ENCODE assay signal across 28 cellular contexts in the genomic region with DNA sequence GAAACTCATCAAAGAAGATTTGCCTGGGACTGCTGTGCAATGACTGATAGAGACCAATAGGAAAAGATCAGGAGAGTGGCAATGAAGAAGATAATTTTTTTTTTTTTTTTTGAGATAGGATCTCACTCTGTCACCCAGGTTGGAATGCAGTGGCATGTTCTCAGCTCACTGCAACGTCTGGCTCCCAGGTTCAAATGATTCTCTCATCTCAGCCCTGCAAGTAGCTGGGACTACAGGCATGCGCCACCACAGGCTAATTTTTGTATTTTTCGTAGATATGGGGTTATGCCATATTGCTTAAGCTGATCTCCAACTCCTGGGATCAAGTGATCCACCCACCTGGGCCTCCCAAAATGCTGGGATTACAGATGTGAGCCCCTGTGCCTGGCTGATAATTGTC.
"Had no signal": no experiment of that assay in that cellular context is flagged by ENCODE, and none has a peak within 500 bp of the region (broad histone marks: within the 10 kb centered on the region; RNA-seq: fewer than 3 reads in every experiment).

No MANE protein-coding gene starts in this region.

- H3K9me3 ChIP-seq: stomach, suprapubic skin, testis, thoracic aorta, thyroid gland, tibial artery, tibial nerve, transverse colon, upper lobe of left lung, upper lobe of right lung, uterus, vagina had no signal

- H3K27me3 Mint-ChIP-seq: stimulated activated memory B cell treated with anti-CD40 and anti-IgM and Interleukin-4, amounts not matched to agents 10 μg/mL and 1 μg/mL and 100 μg/mL, for 72 hours; stimulated activated naive B cell treated with anti-CD40 and anti-IgM and Interleukin-4, amounts not matched to agents 10 μg/mL and 1 μg/mL and 100 μg/mL, for 72 hours; stimulated activated naive CD8-positive, alpha-beta T cell treated with anti-CD3 and anti-CD28 coated beads, Interleukin-15, amount 100 ng/mL, for 72 hours; stimulated activated naive CD8-positive, alpha-beta T cell treated with anti-CD3 and anti-CD28 coated beads, Interleukin-15, Interleukin-2, amounts not matched to agents 100 ng/mL and 50 ng/mL, for 24 hours; type B pancreatic cell had no signal

- H3K4me1 Mint-ChIP-seq: stimulated activated effector memory CD8-positive, alpha-beta T cell treated with anti-CD3 and anti-CD28 coated beads, Interleukin-12 subunit alpha, Interleukin-12 subunit beta, amount 100 ng/mL, for 72 hours; stimulated activated memory B cell treated with anti-CD40 and anti-IgM and Interleukin-4, amounts not matched to agents 10 μg/mL and 1 μg/mL and 100 μg/mL, for 72 hours; stimulated activated naive B cell treated with anti-CD40 and anti-IgM and Interleukin-4, amounts not matched to agents 10 μg/mL and 1 μg/mL and 100 μg/mL, for 72 hours; stimulated activated naive CD8-positive, alpha-beta T cell treated with anti-CD3 and anti-CD28 coated beads, Interleukin-15, amount 100 ng/mL, for 72 hours had no signal

- H3K36me3 Mint-ChIP-seq: stimulated activated effector memory CD8-positive, alpha-beta T cell treated with anti-CD3 and anti-CD28 coated beads, Interleukin-12 subunit alpha, Interleukin-12 subunit beta, amount 100 ng/mL, for 72 hours; stimulated activated memory B cell treated with anti-CD40 and anti-IgM and Interleukin-4, amounts not matched to agents 10 μg/mL and 1 μg/mL and 100 μg/mL, for 72 hours; stimulated activated naive B cell treated with anti-CD40 and anti-IgM and Interleukin-4, amounts not matched to agents 10 μg/mL and 1 μg/mL and 100 μg/mL, for 72 hours; type B pancreatic cell had no signal

- H3K27ac ChIP-seq: stomach, suprapubic skin, testis, thoracic aorta, thyroid gland, tibial artery, tibial nerve, transverse colon, upper lobe of left lung, upper lobe of right lung, uterus, vagina had no signal

- H3K27ac Mint-ChIP-seq: stimulated activated effector memory CD8-positive, alpha-beta T cell treated with anti-CD3 and anti-CD28 coated beads, Interleukin-12 subunit alpha, Interleukin-12 subunit beta, amount 100 ng/mL, for 72 hours; stimulated activated memory B cell treated with anti-CD40 and anti-IgM and Interleukin-4, amounts not matched to agents 10 μg/mL and 1 μg/mL and 100 μg/mL, for 72 hours; stimulated activated naive B cell treated with anti-CD40 and anti-IgM and Interleukin-4, amounts not matched to agents 10 μg/mL and 1 μg/mL and 100 μg/mL, for 72 hours; stimulated activated naive CD8-positive, alpha-beta T cell treated with anti-CD3 and anti-CD28 coated beads, Interleukin-15, amount 100 ng/mL, for 72 hours; stimulated activated naive CD8-positive, alpha-beta T cell treated with anti-CD3 and anti-CD28 coated beads, Interleukin-15, Interleukin-2, amounts not matched to agents 100 ng/mL and 50 ng/mL, for 24 hours; type B pancreatic cell had no signal

- H3K4me1 ChIP-seq: stomach, testis, thyroid gland, transverse colon, upper lobe of left lung, upper lobe of right lung, uterus, vagina had no signal

- H3K4me3 ChIP-seq: stomach, suprapubic skin, testis, thoracic aorta, thyroid gland, tibial artery, tibial nerve, transverse colon, upper lobe of left lung, upper lobe of right lung, uterus, vagina had no signal

- H3K36me3 ChIP-seq: stomach, suprapubic skin, thoracic aorta, thyroid gland, tibial artery, tibial nerve, transverse colon, upper lobe of left lung, upper lobe of right lung, uterus, vagina had no signal

- H3K4me3 Mint-ChIP-seq: stimulated activated effector memory CD8-positive, alpha-beta T cell treated with anti-CD3 and anti-CD28 coated beads, Interleukin-12 subunit alpha, Interleukin-12 subunit beta, amount 100 ng/mL, for 72 hours; stimulated activated memory B cell treated with anti-CD40 and anti-IgM and Interleukin-4, amounts not matched to agents 10 μg/mL and 1 μg/mL and 100 μg/mL, for 72 hours; stimulated activated naive B cell treated with anti-CD40 and anti-IgM and Interleukin-4, amounts not matched to agents 10 μg/mL and 1 μg/mL and 100 μg/mL, for 72 hours; stimulated activated naive CD8-positive, alpha-beta T cell treated with anti-CD3 and anti-CD28 coated beads, Interleukin-15, amount 100 ng/mL, for 72 hours; stimulated activated naive CD8-positive, alpha-beta T cell treated with anti-CD3 and anti-CD28 coated beads, Interleukin-15, Interleukin-2, amounts not matched to agents 100 ng/mL and 50 ng/mL, for 24 hours; type B pancreatic cell had no signal

- H3K27me3 ChIP-seq: stomach, suprapubic skin, testis, thyroid gland, tibial artery, tibial nerve, transverse colon, upper lobe of left lung, upper lobe of right lung, uterus, vagina had no signal

- ATAC-seq: stimulated activated effector memory CD8-positive, alpha-beta T cell treated with anti-CD3 and anti-CD28 coated beads, Interleukin-12 subunit alpha, Interleukin-12 subunit beta, amount 100 ng/mL, for 72 hours; stimulated activated memory B cell treated with anti-CD40 and anti-IgM and Interleukin-4, amounts not matched to agents 10 μg/mL and 1 μg/mL and 100 μg/mL, for 72 hours; stimulated activated naive B cell treated with anti-CD40 and anti-IgM and Interleukin-4, amounts not matched to agents 10 μg/mL and 1 μg/mL and 100 μg/mL, for 72 hours; stimulated activated naive CD8-positive, alpha-beta T cell treated with anti-CD3 and anti-CD28 coated beads, Interleukin-15, amount 100 ng/mL, for 72 hours; stimulated activated naive CD8-positive, alpha-beta T cell treated with anti-CD3 and anti-CD28 coated beads, Interleukin-15, Interleukin-2, amounts not matched to agents 100 U/mL and 50 U/mL, for 24 hours; upper lobe of right lung had no signal

- H3K9me3 Mint-ChIP-seq: stimulated activated effector memory CD8-positive, alpha-beta T cell treated with anti-CD3 and anti-CD28 coated beads, Interleukin-12 subunit alpha, Interleukin-12 subunit beta, amount 100 ng/mL, for 72 hours; stimulated activated memory B cell treated with anti-CD40 and anti-IgM and Interleukin-4, amounts not matched to agents 10 μg/mL and 1 μg/mL and 100 μg/mL, for 72 hours; stimulated activated naive B cell treated with anti-CD40 and anti-IgM and Interleukin-4, amounts not matched to agents 10 μg/mL and 1 μg/mL and 100 μg/mL, for 72 hours; stimulated activated naive CD8-positive, alpha-beta T cell treated with anti-CD3 and anti-CD28 coated beads, Interleukin-15, amount 100 ng/mL, for 72 hours; stimulated activated naive CD8-positive, alpha-beta T cell treated with anti-CD3 and anti-CD28 coated beads, Interleukin-15, Interleukin-2, amounts not matched to agents 100 ng/mL and 50 ng/mL, for 24 hours; type B pancreatic cell had no signal

- FAIRE-seq: urothelium cell line had no signal

- DNase-seq: stimulated activated CD4-positive, alpha-beta T cell treated with anti-CD3 and anti-CD28 coated beads, Interleukin-2, amount 100 ng/mL, for 48 hours; stimulated activated CD4-positive, alpha-beta T cell treated with anti-CD3 and anti-CD28 coated beads, Interleukin-4, amount 100 ng/mL, for 1 hour; stimulated activated CD4-positive, alpha-beta T cell treated with anti-CD3 and anti-CD28 coated beads, Interleukin-4, amount 100 ng/mL, for 24 hours; stimulated activated CD4-positive, alpha-beta T cell treated with anti-CD3 and anti-CD28 coated beads, Interleukin-4, amount 100 ng/mL, for 4 hours; stimulated activated CD8-positive, alpha-beta memory T cell treated with anti-CD3 and anti-CD28 coated beads, Interleukin-4, amount 100 ng/mL, for 48 hours; stimulated activated naive B cell treated with anti-CD40 and anti-IgM and Interleukin-4, amounts not matched to agents 10 μg/mL and 1 μg/mL and 100 μg/mL, for 72 hours; stimulated activated naive CD4-positive, alpha-beta T cell; stimulated activated naive CD4-positive, alpha-beta T cell treated with Interleukin-2 at 50 U/mL for 16 hours; stimulated activated naive CD8-positive, alpha-beta T cell treated with anti-CD3 and anti-CD28 coated beads, Interleukin-15, amount 100 ng/mL, for 72 hours; stimulated activated naive CD8-positive, alpha-beta T cell treated with anti-CD3 and anti-CD28 coated beads, Interleukin-15, Interleukin-2, amounts not matched to agents 100 U/mL and 50 U/mL, for 24 hours; stomach; substantia nigra; testis; thyroid gland; tibial artery; transverse colon; upper lobe of left lung; upper lobe of right lung; uterus had no signal
